ENCODE assay signal across 18 cellular contexts in the genomic region with DNA sequence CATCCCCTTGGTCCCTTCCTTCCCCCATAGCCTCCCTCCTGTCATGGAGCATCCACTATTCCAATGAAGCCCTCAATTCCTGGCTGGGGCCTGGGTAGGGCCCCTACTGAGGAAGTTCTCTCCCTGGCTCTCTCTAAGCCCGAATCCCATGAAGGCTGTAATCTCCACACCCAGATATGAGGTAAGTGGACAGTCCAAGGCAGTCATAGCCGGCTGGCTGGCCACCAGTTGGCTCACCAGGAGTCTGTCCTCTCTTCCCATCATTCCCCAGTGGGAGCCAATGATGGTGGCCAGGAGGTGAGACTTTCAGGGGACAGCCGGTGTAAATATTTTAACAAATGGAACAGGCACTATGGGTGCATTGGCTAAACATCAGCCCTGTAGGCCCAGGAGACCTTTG. TPM values are rescaled to one million over a fixed set of nuclear protein-coding genes. Genes with fewer than 3 reads are reported as not detected.
DNase-seq lines count a peak whose midpoint lies in the region; ATAC-seq, FAIRE-seq and TF ChIP-seq lines count a peak whose summit lies in the region.
"Had no signal": no experiment of that assay in that cellular context is flagged by ENCODE, and none has a peak within 500 bp of the region (broad histone marks: within the 10 kb centered on the region; RNA-seq: fewer than 3 reads in every experiment).

No MANE protein-coding gene starts in this region.

- H2AFZ ChIP-seq in HepG2 (ENCODE audit: low read length) (no peak overlapping the region), mesenchymal stem cell (ENCODE audit: low read depth, low read length) (no peak overlapping the region)

- TF ChIP-seq CTCF in HepG2 (CRISPR knock-in tag; IDR thresholded peaks at IDR 0.05) = no peak
- TF ChIP-seq CTCF in right lobe of liver (IDR thresholded peaks at IDR 0.05) = no peak
- TF ChIP-seq CTCF in progenitor cell of endocrine pancreas (IDR thresholded peaks at IDR 0.05; ENCODE audit: unreplicated experiment) = no peak

- TF ChIP-seq POLR2A in HepG2 (IDR thresholded peaks at IDR 0.05; ENCODE audit: insufficient read depth in 1 of 2, low read depth in 2 of 2, low read length in 2 of 2) = no peak
- TF ChIP-seq POLR2A in right lobe of liver (IDR thresholded peaks at IDR 0.05) = no peak
- TF ChIP-seq POLR2A in erythroblast (IDR thresholded peaks at IDR 0.05; ENCODE audit: low read length) = no peak

- no peaks in the 10 kb centered on the region for H3K79me1 ChIP-seq in mesenchymal stem cell (replicated peaks; ENCODE audit: low read length, poor library complexity, severe bottlenecking)

- no peak overlapping the region for H2BK15ac ChIP-seq in mesenchymal stem cell (ENCODE audit: low read depth, poor library complexity, severe bottlenecking)

- H2BK12ac ChIP-seq in mesenchymal stem cell (ENCODE audit: low read length in 2 of 2) = no peak overlapping the region

- peak overlapping the region in 1 of 2 experiments; percentile 1 for H3K14ac ChIP-seq in mesenchymal stem cell (ENCODE audit: low read length in 2 of 2)

- H4K91ac ChIP-seq in mesenchymal stem cell (ENCODE audit: low read length) = peak overlapping the region; percentile 39

- H3K23ac ChIP-seq in mesenchymal stem cell (ENCODE audit: low read length in 2 of 2) = no peak overlapping the region

- ATAC-seq in HepG2 (peak; percentile 42; the same call in 2 of the 3 replicates), right lobe of liver (no peak)

- WGBS in HepG2 (ENCODE audit: low lambda C conversion rate) = 44% methylated on average over 3 of the region's 3 CpGs
- no CpG with 5 or more reads among the region's 3 CpGs for WGBS in right lobe of liver (ENCODE audit: insufficient coverage, low coverage, low lambda C conversion rate, missing lambda C conversion rate)
- WGBS in mesenchymal stem cell = 100% methylated on average over 2 of the region's 3 CpGs

- TF ChIP-seq EP300 in HepG2 (IDR thresholded peaks at IDR 0.05; ENCODE audit: low read depth in 2 of 2, low read length in 2 of 2) = no peak
- no peak for TF ChIP-seq EP300 in HepG2 (CRISPR knock-in tag; IDR thresholded peaks at IDR 0.05; ENCODE audit: borderline replicate concordance)

- POLR2A ChIA-PET in HepG2 (lab: Yijun Ruan, JAX) = interaction anchor here (0.9 kb wide), 1 partner anchor 53 kb away, joined by 4 read pairs; no protein-coding TSS in a partner anchor

- H3K4me2 ChIP-seq in HepG2 (ENCODE audit: low read depth, low read length) (0 out of 2 replicates have a peak overlapping the region, but pooled peaks have one; percentile 5), mesenchymal stem cell (ENCODE audit: low read length, poor library complexity, severe bottlenecking) (no peak overlapping the region)
- H3K4me2 ChIP-seq: BLaER1 treated with 17β-estradiol and CSF1 and Interleukin-3, amounts not matched to agents 10 nM and 100 nM had no signal

- no peak for TF ChIP-seq RAD21 in HepG2 (CRISPR knock-in tag; IDR thresholded peaks at IDR 0.05)

- no peaks in the 10 kb centered on the region for H4K20me1 ChIP-seq in HepG2 (ENCODE audit: insufficient read depth, low read length)
- H4K20me1 ChIP-seq: BLaER1 treated with 17β-estradiol and CSF1 and Interleukin-3, amounts not matched to agents 10 nM and 100 nM had no signal

- H3K9me3 Mint-ChIP-seq in progenitor cell of endocrine pancreas (ENCODE audit: low read depth) = no peaks in the 10 kb centered on the region

- no peak overlapping the region for H3K27ac Mint-ChIP-seq in progenitor cell of endocrine pancreas

- H3K27ac ChIP-seq in HepG2 (ENCODE audit: extremely low read length, insufficient read depth, low read length) (no peak overlapping the region), right lobe of liver (no peak overlapping the region), mesenchymal stem cell (ENCODE audit: low read length, poor library complexity, severe bottlenecking) (no peak overlapping the region), skeletal muscle tissue (ENCODE audit: low read depth, low read length) (peak overlapping the region; percentile 68)
- H3K27ac ChIP-seq: BLaER1 treated with 17β-estradiol and CSF1 and Interleukin-3, amounts not matched to agents 10 nM and 100 nM; Peyer's patch; SJCRH30 had no signal

- no peak overlapping the region for H3K4ac ChIP-seq in mesenchymal stem cell (ENCODE audit: low read depth in 1 of 2, low read length in 2 of 2)

- H2BK120ac ChIP-seq in mesenchymal stem cell (ENCODE audit: low read depth, low read length) = no peak overlapping the region

- H3K27me3 ChIP-seq in HepG2 (ENCODE audit: control insufficient read depth in 1 of 2, insufficient read depth in 2 of 2, low read length in 2 of 2) (peaks cover 3 to 6% of the 10 kb centered on the region in 2 experiments; a peak in 4 of 5 replicates), right lobe of liver (no peaks in the 10 kb centered on the region), mesenchymal stem cell (ENCODE audit: control insufficient read depth in 1 of 2, insufficient read depth in 1 of 2, low read length in 2 of 2) (peaks cover 0 to 7% of the 10 kb centered on the region in 2 experiments), skeletal muscle tissue (ENCODE audit: control insufficient read depth in 3 of 3, insufficient read depth in 3 of 3, low read length in 3 of 3) (no peaks in the 10 kb centered on the region)
- H3K27me3 ChIP-seq: BLaER1 treated with 17β-estradiol and CSF1 and Interleukin-3, amounts not matched to agents 10 nM and 100 nM; Peyer's patch; SJCRH30 had no signal

- H3K4me1 ChIP-seq in HepG2 (ENCODE audit: insufficient read depth, low read length) = peaks cover 9% of the 10 kb centered on the region
- no peaks in the 10 kb centered on the region for H3K4me1 ChIP-seq in right lobe of liver
- no peaks in the 10 kb centered on the region for H3K4me1 ChIP-seq in mesenchymal stem cell (ENCODE audit: control insufficient read depth, insufficient read depth, low read depth, low read length)
- peaks cover 3 to 14% (median 7%) of the 10 kb centered on the region in 3 donors for H3K4me1 ChIP-seq in skeletal muscle tissue (ENCODE audit: control insufficient read depth in 3 of 3, insufficient read depth in 3 of 3, low read length in 3 of 3)
- H3K4me1 ChIP-seq: Peyer's patch had no signal

- H3K27me3 Mint-ChIP-seq in progenitor cell of endocrine pancreas = no peaks in the 10 kb centered on the region

- no peak overlapping the region for H2BK5ac ChIP-seq in mesenchymal stem cell (ENCODE audit: low read depth, low read length, poor library complexity, severe bottlenecking)

- no peaks in the 10 kb centered on the region for H3K36me3 Mint-ChIP-seq in progenitor cell of endocrine pancreas (ENCODE audit: insufficient read depth)

- H4K8ac ChIP-seq in mesenchymal stem cell (ENCODE audit: low read length) = no peak overlapping the region

- H3K9me3 ChIP-seq in HepG2 (ENCODE audit: low read length) (no peaks in the 10 kb centered on the region), right lobe of liver (no peaks in the 10 kb centered on the region), mesenchymal stem cell (ENCODE audit: control insufficient read depth, low read length) (no peaks in the 10 kb centered on the region), skeletal muscle tissue (ENCODE audit: control insufficient read depth in 3 of 3, low read length in 3 of 3) (no peaks in the 10 kb centered on the region)
- H3K9me3 ChIP-seq: BLaER1 treated with 17β-estradiol and CSF1 and Interleukin-3, amounts not matched to agents 10 nM and 100 nM; Peyer's patch; SJCRH30 had no signal

- H2AK5ac ChIP-seq in mesenchymal stem cell (ENCODE audit: low read length, severe bottlenecking) = peak overlapping the region; percentile 13

- H3K9ac ChIP-seq in HepG2 (ENCODE audit: insufficient read depth, low read depth, low read length) (no peak overlapping the region), mesenchymal stem cell (ENCODE audit: low read length) (peak overlapping the region; percentile 54), skeletal muscle tissue (ENCODE audit: low read depth in 1 of 3, low read length in 3 of 3) (peak overlapping the region in 2 of 3 donors; percentile 34 to 45)
- H3K9ac ChIP-seq: BLaER1 treated with 17β-estradiol and CSF1 and Interleukin-3, amounts not matched to agents 10 nM and 100 nM had no signal

- in situ Hi-C loops in HepG2 (cut with HindIII; ENCODE audit: extremely low pct_ligation_motif_present, low pct_unique_long_range_greater_than_20kb) = no loop called here

- H3K36me3 ChIP-seq in HepG2 (replicated peaks in 1 of 2; ENCODE audit: control insufficient read depth in 1 of 2, insufficient read depth in 2 of 2, low read length in 2 of 2) (no peaks in the 10 kb centered on the region), right lobe of liver (no peaks in the 10 kb centered on the region), mesenchymal stem cell (ENCODE audit: control insufficient read depth in 1 of 2, insufficient read depth in 2 of 2, low read depth in 1 of 2, low read length in 2 of 2) (no peaks in the 10 kb centered on the region), skeletal muscle tissue (ENCODE audit: control insufficient read depth in 3 of 3, insufficient read depth in 3 of 3, low read length in 3 of 3) (no peaks in the 10 kb centered on the region)
- H3K36me3 ChIP-seq: BLaER1 treated with 17β-estradiol and CSF1 and Interleukin-3, amounts not matched to agents 10 nM and 100 nM; Peyer's patch; SJCRH30 had no signal

- CTCF ChIA-PET in HepG2 (lab: Yijun Ruan, JAX; ENCODE audit: low intra/inter-chr PET ratio, low total read pairs) = no interaction called here

- H3K18ac ChIP-seq in mesenchymal stem cell (ENCODE audit: low read depth in 1 of 2, low read length in 2 of 2) = peak overlapping the region in 1 of 2 experiments; percentile 7

- H3K4me1 Mint-ChIP-seq in progenitor cell of endocrine pancreas (ENCODE audit: low read depth) = peaks cover 6% of the 10 kb centered on the region

- H3K79me2 ChIP-seq in HepG2 (ENCODE audit: insufficient read depth, low read length) = no peaks in the 10 kb centered on the region

- no peak for FAIRE-seq in HepG2 (lab: Jason Lieb, UNC)
- FAIRE-seq: H54 had no signal

- H3K4me3 ChIP-seq in HepG2 (replicated peaks in 1 of 3; ENCODE audit: insufficient read depth in 1 of 3, low read depth in 2 of 3, low read length in 3 of 3) = no peak overlapping the region
- no peak overlapping the region for H3K4me3 ChIP-seq in right lobe of liver
- peak overlapping the region in 1 of 2 experiments; percentile 34 for H3K4me3 ChIP-seq in mesenchymal stem cell (ENCODE audit: insufficient read depth in 1 of 2, low read depth in 1 of 2, low read length in 2 of 2)
- no peak overlapping the region for H3K4me3 ChIP-seq in skeletal muscle tissue (ENCODE audit: low read length in 3 of 3)
- H3K4me3 ChIP-seq: BLaER1 treated with 17β-estradiol and CSF1 and Interleukin-3, amounts not matched to agents 10 nM and 100 nM; Peyer's patch; SJCRH30 had no signal

- DNase-seq in HepG2 (ENCODE audit: low spot score) = no peak
- no peak for DNase-seq in right lobe of liver
- DNase-seq in mesenchymal stem cell = no peak
- DNase-seq in progenitor cell of endocrine pancreas (ENCODE audit: low spot score, unreplicated experiment) = no peak
- no peak for DNase-seq in NOMO-1 (lab: John Stamatoyannopoulos, UW; ENCODE audit: unreplicated experiment in 2 of 2)
- DNase-seq in erythroblast (lab: John Stamatoyannopoulos, UW) = no peak
- DNase-seq in SW480 (ENCODE audit: low spot score) = no peak
- DNase-seq: 8988T, NCI-H1417, NCI-H1930, NCI-H2171, NCI-H446 treated with DMSO at 0.1 percent for 48 hours, NCI-H748 treated with DMSO at 0.1 percent for 48 hours, Peyer's patch, SJCRH30 had no signal

- H3K4me3 Mint-ChIP-seq in progenitor cell of endocrine pancreas (ENCODE audit: low read depth) = no peak overlapping the region

- no TSS peak for BruUV-seq in HepG2 (replicated peaks; lab: Mats Ljungman, UMichigan)

- intact Hi-C loops in HepG2 (cut with micrococcal nuclease; ENCODE audit: unreplicated experiment) = no loop called here
- intact Hi-C loops in right lobe of liver (cut with DNase I) = no loop called here

RNA-seq across cellular contexts. Expression of a gene that starts 6.8 kb away (rescaled TPM):
- total RNA-seq in HepG2 (2016; rRNA removed; fragmentation: Illumina TruSeq; extraction: Trizol) (27.7 and 34.0 TPM in 2 replicates), right lobe of liver (1 to 10 TPM; 4.8 to 8.1 (median 6.6) TPM), skeletal muscle tissue (36.5 TPM), progenitor cell of endocrine pancreas (28.6 and 30.5 TPM in 2 replicates)
- 6.1 and 6.8 TPM in 2 replicates for total RNA-seq in HepG2 (2016; cell fraction: cytosol; rRNA removed; fragmentation: Illumina TruSeq; extraction: Trizol; ENCODE audit: low read depth)
- total RNA-seq in HepG2 (2016; cell fraction: insoluble cytoplasmic fraction; rRNA removed; fragmentation: Illumina TruSeq; extraction: Trizol) = 26.3 and 35.7 TPM in 2 replicates
- 10.3 and 12.6 TPM in 2 replicates for total RNA-seq in HepG2 (2016; cell fraction: membrane; rRNA removed; fragmentation: Illumina TruSeq; extraction: Trizol)
- 33.1 and 35.1 TPM in 2 replicates for total RNA-seq in HepG2 (2016; cell fraction: nucleus; rRNA removed; fragmentation: Illumina TruSeq; extraction: Trizol)
- polyA plus RNA-seq in HepG2 (2011; rRNA removed) = 10.7 and 13.3 TPM in 2 replicates
- polyA plus RNA-seq in HepG2 (2011; cell fraction: cytosol; rRNA removed) = 4.8 and 6.4 TPM in 2 replicates
- 6.6 and 9.5 TPM in 2 replicates for polyA plus RNA-seq in HepG2 (2011; cell fraction: nucleus; rRNA removed)
- 8.9 and 14.8 TPM in 2 replicates for polyA plus RNA-seq in HepG2 (2012)
- polyA plus RNA-seq in HepG2 (2016; cell fraction: cytosol; fragmentation: Illumina TruSeq; extraction: Trizol; ENCODE audit: low read depth) = 3.0 and 3.3 TPM in 2 replicates
- 30.6 and 33.2 TPM in 2 replicates for polyA plus RNA-seq in HepG2 (2016; cell fraction: insoluble cytoplasmic fraction; fragmentation: Illumina TruSeq; extraction: Trizol; ENCODE audit: low read depth)
- polyA plus RNA-seq in HepG2 (2016; cell fraction: membrane; fragmentation: Illumina TruSeq; extraction: Trizol; ENCODE audit: low read depth) = 4.6 and 6.3 TPM in 2 replicates
- 20.1 and 24.0 TPM in 2 replicates for polyA plus RNA-seq in HepG2 (2016; cell fraction: nucleus; fragmentation: Illumina TruSeq; extraction: Trizol; ENCODE audit: insufficient read depth, low read depth)
- polyA minus RNA-seq in HepG2 (2011; rRNA and poly(A)+ RNA removed; ENCODE audit: low replicate concordance) = 9.4 and 16.3 TPM in 2 replicates
- polyA minus RNA-seq in HepG2 (2011; cell fraction: cytosol; rRNA and poly(A)+ RNA removed) = 14.0 and 16.2 TPM in 2 replicates
- 90.8 and 101 TPM in 2 replicates for polyA minus RNA-seq in HepG2 (2011; cell fraction: nucleus; rRNA and poly(A)+ RNA removed)
- polyA plus RNA-seq in mesenchymal stem cell (2013, experiment 1 of 2) = 12.1 TPM
- polyA plus RNA-seq in mesenchymal stem cell (2013, experiment 2 of 2) = 12.5 TPM
